In the genomic region with DNA sequence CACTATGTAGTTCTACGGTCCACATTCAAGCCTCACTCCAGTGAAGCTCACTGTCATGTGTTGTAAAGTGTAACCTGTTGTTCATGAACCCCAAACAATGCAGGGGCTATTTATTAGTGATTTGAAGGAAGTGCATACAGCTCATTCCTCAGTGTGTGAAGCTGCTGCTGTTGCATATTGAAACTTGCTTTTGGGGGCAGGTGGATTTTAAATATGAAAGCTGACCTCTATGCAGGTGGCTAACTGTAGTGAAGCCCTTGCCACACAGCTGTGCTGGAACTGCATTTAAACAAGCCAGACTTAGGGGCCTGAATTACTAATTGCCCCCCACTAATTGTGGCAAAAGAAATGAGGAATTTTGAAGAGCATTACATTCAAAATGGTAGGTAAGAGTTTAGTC, we compare ENCODE assay signal across 28 cellular contexts.
"Had no signal": no experiment of that assay in that cellular context is flagged by ENCODE, and none has a peak within 500 bp of the region (broad histone marks: within the 10 kb centered on the region; RNA-seq: fewer than 3 reads in every experiment).

No MANE protein-coding gene starts in this region.

- H3K27ac Mint-ChIP-seq: dendritic cell treated with granulocyte-macrophage colony-stimulating factor and Interleukin-4, amounts not matched to agents 40 ng/mL and 50 ng/mL, for 4 days; effector memory CD8-positive, alpha-beta T cell; endodermal cell; mesothelial cell of epicardium; naive B cell had no signal

- H3K36me3 Mint-ChIP-seq: mesothelial cell of epicardium, naive B cell had no signal

- H3K27me3 Mint-ChIP-seq: dendritic cell treated with granulocyte-macrophage colony-stimulating factor and Interleukin-4, amounts not matched to agents 40 ng/mL and 50 ng/mL, for 4 days had no signal

- H3K9me3 ChIP-seq: colonic mucosa, esophagus squamous epithelium, gastrocnemius medialis, heart right ventricle, left lung, lower lobe of right lung, mucosa of descending colon had no signal

- H3K4me3 Mint-ChIP-seq: dendritic cell treated with granulocyte-macrophage colony-stimulating factor and Interleukin-4, amounts not matched to agents 40 ng/mL and 50 ng/mL, for 4 days; effector memory CD8-positive, alpha-beta T cell; endodermal cell; mesothelial cell of epicardium; naive B cell had no signal

- FAIRE-seq: endometrium, islet of Langerhans, keratinocyte had no signal

- H3K4me1 ChIP-seq: colonic mucosa, heart right ventricle, left lung, lower lobe of right lung had no signal

- H3K36me3 ChIP-seq: colonic mucosa, esophagus squamous epithelium, gastrocnemius medialis, heart right ventricle, left lung, lower lobe of right lung had no signal

- ATAC-seq: effector memory CD8-positive, alpha-beta T cell; esophagus mucosa; gastrocnemius medialis; heart right ventricle; left cardiac atrium; left lung; left ventricle myocardium superior; lower lobe of right lung; mucosa of descending colon had no signal

- H3K4me3 ChIP-seq: colonic mucosa, esophagus squamous epithelium, gastrocnemius medialis, heart right ventricle, left lung, lower lobe of right lung, mucosa of descending colon had no signal

- DNase-seq: colonic mucosa; cortex of kidney; effector CD8-positive, alpha-beta T cell; effector memory CD8-positive, alpha-beta T cell; endodermal cell; erythroblast; esophagus squamous epithelium; foreskin fibroblast; foreskin melanocyte; gastrocnemius medialis; glutamatergic neuron; head of caudate nucleus; heart right ventricle; hippocampal formation; left cardiac atrium; left lung; left ventricle myocardium superior; lower lobe of right lung; mesenchymal stem cell; mucosa of descending colon; naive B cell had no signal

- H3K9me3 Mint-ChIP-seq: dendritic cell treated with granulocyte-macrophage colony-stimulating factor and Interleukin-4, amounts not matched to agents 40 ng/mL and 50 ng/mL, for 4 days; effector memory CD8-positive, alpha-beta T cell; endodermal cell; mesothelial cell of epicardium had no signal

- H3K27ac ChIP-seq: colonic mucosa, epithelial cell of prostate, esophagus squamous epithelium, gastrocnemius medialis, heart right ventricle, left lung, lower lobe of right lung had no signal

- H3K27me3 ChIP-seq: colonic mucosa, esophagus squamous epithelium, gastrocnemius medialis, heart right ventricle, left lung had no signal
